ENCODE assay signal across 5 cellular contexts in the genomic region with DNA sequence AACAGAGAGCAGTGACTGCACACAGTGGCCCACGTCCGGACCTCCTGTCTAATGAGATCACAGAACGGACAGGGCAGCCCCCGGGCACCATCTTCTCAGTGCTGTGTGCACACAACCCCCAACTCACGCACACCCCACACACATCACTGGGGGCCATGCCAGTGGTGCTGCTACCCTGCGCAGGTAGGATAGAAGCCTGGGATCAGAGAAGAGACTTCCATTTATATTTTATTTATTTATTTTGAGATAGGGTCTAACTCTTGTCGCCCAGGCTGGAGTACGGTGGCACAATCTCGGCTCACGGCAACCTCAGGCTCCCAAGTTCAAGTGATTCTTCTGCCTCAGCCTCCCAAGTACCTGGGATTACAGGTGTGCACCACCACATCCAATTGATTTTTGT.
DNase-seq lines count a peak whose midpoint lies in the region; ATAC-seq lines count a peak whose summit lies in the region.
"Not testable (repeated sequence)": the region's sequence is repeated elsewhere in the genome, so short reads cannot be mapped to it uniquely, and the experiment has no call there.

No MANE protein-coding gene starts in this region.

- not testable (repeated sequence) for H3K4me3 Mint-ChIP-seq in activated CD4-positive, alpha-beta T cell treated with anti-CD3 and anti-CD28 coated beads, Interleukin-2, amount 10 ng/mL, durations not matched to agents 24 days and 14 days; natural killer cell treated with Interleukin-12 subunit alpha and Interleukin-12 subunit beta and Interleukin-15 and Interleukin-18, amount 100 ng/mL, for 72 hours

- peaks cover 22% of the 10 kb centered on the region for H3K36me3 Mint-ChIP-seq in activated CD4-positive, alpha-beta T cell treated with anti-CD3 and anti-CD28 coated beads, Interleukin-2, amount 10 ng/mL, durations not matched to agents 24 days and 14 days (ENCODE audit: low read depth)
- H3K36me3 Mint-ChIP-seq in natural killer cell treated with Interleukin-12 subunit alpha and Interleukin-12 subunit beta and Interleukin-15 and Interleukin-18, amount 100 ng/mL, for 72 hours, result not testable (repeated sequence)

- not testable (repeated sequence) for H3K27ac Mint-ChIP-seq in activated CD4-positive, alpha-beta T cell treated with anti-CD3 and anti-CD28 coated beads, Interleukin-2, amount 10 ng/mL, durations not matched to agents 24 days and 14 days; natural killer cell treated with Interleukin-12 subunit alpha and Interleukin-12 subunit beta and Interleukin-15 and Interleukin-18, amount 100 ng/mL, for 72 hours

- intact Hi-C loops in activated CD4-positive, alpha-beta T cell treated with anti-CD3 and anti-CD28 coated beads, Interleukin-2, amount 10 ng/mL, durations not matched to agents 24 days and 14 days (cut with micrococcal nuclease); posterior vena cava (cut with DNase I): not testable (repeated sequence)

- not testable (repeated sequence) for ATAC-seq in left lobe of liver; natural killer cell treated with Interleukin-12 subunit alpha and Interleukin-12 subunit beta and Interleukin-15 and Interleukin-18, amount 100 ng/mL, for 72 hours

- DNase-seq in activated CD4-positive, alpha-beta T cell treated with anti-CD3 and anti-CD28 coated beads, Interleukin-2, amount 10 ng/mL, durations not matched to agents 24 days and 14 days, result peak; percentile 46
- peak; percentile 10 to 15 for DNase-seq in activated T-cell treated with anti-CD3 and anti-CD28 coated beads, Interleukin-2, amount 50 U/mL, for 48 hours
- DNase-seq in left lobe of liver (ENCODE audit: low spot score) (peak; percentile 26), posterior vena cava (ENCODE audit: low spot score) (peak; percentile 38)
- DNase-seq in natural killer cell treated with Interleukin-12 subunit alpha and Interleukin-12 subunit beta and Interleukin-15 and Interleukin-18, amount 100 ng/mL, for 72 hours (ENCODE audit: low spot score), result peak; percentile 18

- H3K9me3 Mint-ChIP-seq in activated CD4-positive, alpha-beta T cell treated with anti-CD3 and anti-CD28 coated beads, Interleukin-2, amount 10 ng/mL, durations not matched to agents 24 days and 14 days; natural killer cell treated with Interleukin-12 subunit alpha and Interleukin-12 subunit beta and Interleukin-15 and Interleukin-18, amount 100 ng/mL, for 72 hours: not testable (repeated sequence)

- not testable (repeated sequence) for H3K4me1 Mint-ChIP-seq in activated CD4-positive, alpha-beta T cell treated with anti-CD3 and anti-CD28 coated beads, Interleukin-2, amount 10 ng/mL, durations not matched to agents 24 days and 14 days; natural killer cell treated with Interleukin-12 subunit alpha and Interleukin-12 subunit beta and Interleukin-15 and Interleukin-18, amount 100 ng/mL, for 72 hours (ENCODE audit: low read depth in 2 of 2)

- H3K27me3 Mint-ChIP-seq in activated CD4-positive, alpha-beta T cell treated with anti-CD3 and anti-CD28 coated beads, Interleukin-2, amount 10 ng/mL, durations not matched to agents 24 days and 14 days; natural killer cell treated with Interleukin-12 subunit alpha and Interleukin-12 subunit beta and Interleukin-15 and Interleukin-18, amount 100 ng/mL, for 72 hours: not testable (repeated sequence)
